Comparison of ENCODE assay signal across 24 cellular contexts in the genomic region with DNA sequence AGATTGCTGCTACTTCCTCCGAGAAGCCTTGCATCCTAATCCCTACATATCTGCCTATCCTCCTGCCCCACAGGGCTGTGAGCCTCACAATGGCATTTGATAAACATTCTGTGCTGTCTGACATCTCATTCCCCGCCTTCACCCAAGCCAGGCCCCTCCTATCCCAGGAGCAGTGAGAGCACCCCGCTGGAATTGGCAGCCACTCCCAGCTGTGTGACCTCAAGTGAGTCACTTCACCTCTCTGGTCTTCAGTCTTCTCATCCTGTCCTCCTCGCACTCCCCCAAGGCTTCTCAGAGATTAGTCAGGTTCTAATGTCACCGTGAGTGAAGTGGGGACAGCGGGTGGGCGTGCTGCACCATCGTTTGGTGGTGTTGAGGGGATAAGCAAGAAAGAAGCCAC.
DNase-seq lines count a peak whose midpoint lies in the region; ATAC-seq and TF ChIP-seq lines count a peak whose summit lies in the region.
"Had no signal": no experiment of that assay in that cellular context is flagged by ENCODE, and none has a peak within 500 bp of the region (broad histone marks: within the 10 kb centered on the region; RNA-seq: fewer than 3 reads in every experiment).

No MANE protein-coding gene starts in this region.

- no peaks in the 10 kb centered on the region for H3K36me3 ChIP-seq in RWPE2 (ENCODE audit: low read depth)
- H3K36me3 ChIP-seq in BE2C: no peaks in the 10 kb centered on the region
- H3K36me3 ChIP-seq: ascending aorta, uterus had no signal

- TF ChIP-seq CTCF in RWPE2 (IDR thresholded peaks at IDR 0.05; ENCODE audit: poor library complexity, severe bottlenecking) (no peak), fibroblast of mammary gland (conservative IDR thresholded peaks at IDR 0.05; ENCODE audit: control insufficient read depth, insufficient read depth, low read depth, low read length) (no peak), BE2C (IDR thresholded peaks at IDR 0.05; ENCODE audit: low read depth, low read length) (no peak), type B pancreatic cell (conservative IDR thresholded peaks at IDR 0.05) (no peak), coronary artery (IDR thresholded peaks at IDR 0.05) (no peak)

- H3K36me3 Mint-ChIP-seq in T-cell (no peaks in the 10 kb centered on the region), type B pancreatic cell (no peaks in the 10 kb centered on the region)
- H3K36me3 Mint-ChIP-seq: mesothelial cell of epicardium had no signal

- POLR2A ChIA-PET in T-cell (lab: Charles Lee): no interaction called here

- peak; percentile 56 for ATAC-seq in RWPE2 (ENCODE audit: low read depth)
- ATAC-seq in T-cell (replicated peaks in 1 of 4): no peak
- ATAC-seq: GM12878, left cardiac atrium had no signal

- H3K27me3 Mint-ChIP-seq in T-cell: peaks cover 27 to 53% of the 10 kb centered on the region in 2 donors
- peaks cover 45% of the 10 kb centered on the region for H3K27me3 Mint-ChIP-seq in type B pancreatic cell

- H3K27ac Mint-ChIP-seq in T-cell (no peak overlapping the region), type B pancreatic cell (no peak overlapping the region)
- H3K27ac Mint-ChIP-seq: mesothelial cell of epicardium, nephron had no signal

- DNase-seq in A172 (ENCODE audit: low spot score) (peak; percentile 82), HCEC 1CT (peak; percentile 67), RWPE2 (ENCODE audit: low spot score) (no peak), fibroblast of mammary gland (ENCODE audit: low read depth) (peak; percentile 64), BE2C (no peak), T-cell (no peak), type B pancreatic cell (ENCODE audit: extremely low spot score, unreplicated experiment) (no peak), coronary artery (ENCODE audit: low spot score) (no peak)
- DNase-seq: ACHN; activated CD4-positive, alpha-beta T cell treated with anti-CD3 and anti-CD28 coated beads, Interleukin-2, amount 50 U/mL, for 1 hour; activated naive CD4-positive, alpha-beta T cell treated with Interleukin-2 at 50 U/mL for 16 hours; activated T-cell treated with anti-CD3 and anti-CD28 coated beads for 4 hours; cortex of kidney; left cardiac atrium; NCI-H1105; NCI-H510A; NK-92 treated with Interleukin-12 subunit alpha and Interleukin-12 subunit beta, amount 100 ng/mL, for 24 hours; posterior cingulate gyrus; stimulated activated CD4-positive, alpha-beta T cell treated with anti-CD3 and anti-CD28 coated beads, Interleukin-2, amount 100 ng/mL, for 24 hours; uterus had no signal

- no peak overlapping the region for H3K27ac ChIP-seq in RWPE2 (ENCODE audit: poor library complexity, severe bottlenecking)
- H3K27ac ChIP-seq in coronary artery: no peak overlapping the region
- H3K27ac ChIP-seq: ascending aorta, uterus had no signal

- H3K4me1 ChIP-seq in RWPE2 (ENCODE audit: insufficient read depth, poor library complexity, severe bottlenecking) (no peaks in the 10 kb centered on the region), BE2C (peaks cover 28% of the 10 kb centered on the region)
- H3K4me1 ChIP-seq: ascending aorta, uterus had no signal

- CTCF ChIA-PET in T-cell (lab: Charles Lee): no interaction called here

- H3K9me3 ChIP-seq in RWPE2 (ENCODE audit: severe bottlenecking) (no peaks in the 10 kb centered on the region), BE2C (no peaks in the 10 kb centered on the region)
- H3K9me3 ChIP-seq: ascending aorta, uterus had no signal

- H3K9me3 Mint-ChIP-seq in T-cell: peaks cover 0 to 3% (median 0%) of the 10 kb centered on the region in 3 donors
- no peaks in the 10 kb centered on the region for H3K9me3 Mint-ChIP-seq in type B pancreatic cell
- H3K9me3 Mint-ChIP-seq: mesothelial cell of epicardium, nephron had no signal

- H3K4me3 ChIP-seq in RWPE2 (ENCODE audit: severe bottlenecking) (no peak overlapping the region), fibroblast of mammary gland (ENCODE audit: control insufficient read depth, low read depth, low read length) (no peak overlapping the region), BE2C (ENCODE audit: low read depth, low read length) (no peak overlapping the region), coronary artery (no peak overlapping the region)
- H3K4me3 ChIP-seq: ascending aorta, GM12878, uterus had no signal

- H3K27me3 ChIP-seq in RWPE2 (ENCODE audit: insufficient read depth, poor library complexity, severe bottlenecking): peaks cover 3% of the 10 kb centered on the region
- H3K27me3 ChIP-seq in BE2C: no peaks in the 10 kb centered on the region
- H3K27me3 ChIP-seq: ascending aorta had no signal

- peaks cover 0 to 6% (median 0%) of the 10 kb centered on the region in 3 donors for H3K4me1 Mint-ChIP-seq in T-cell
- H3K4me1 Mint-ChIP-seq in type B pancreatic cell (ENCODE audit: unreplicated experiment): no peaks in the 10 kb centered on the region
- H3K4me1 Mint-ChIP-seq: mesothelial cell of epicardium had no signal

- H3K4me3 Mint-ChIP-seq in T-cell (no peak overlapping the region), type B pancreatic cell (no peak overlapping the region)
- H3K4me3 Mint-ChIP-seq: mesothelial cell of epicardium, nephron had no signal

Comparison
In these comparisons a context has a peak if more than half of its experiments do, and no peak if none do; other contexts are left out.
1. DNase-seq: peak in A172 (single experiment), HCEC 1CT (single experiment) and fibroblast of mammary gland (single experiment); none in RWPE2 (single experiment), BE2C (single experiment), T-cell (0 of 34), type B pancreatic cell (single experiment) and coronary artery (single experiment).